21 cellular contexts compared by ENCODE assay signal in genomic region chr3:6807967-6808588, GRCh38. TPM values are rescaled to one million over a fixed set of nuclear protein-coding genes. Genes with fewer than 3 reads are reported as not detected.
DNase-seq lines count a peak whose midpoint lies in the region; ATAC-seq and TF ChIP-seq lines count a peak whose summit lies in the region.
"Had no signal": no experiment of that assay in that cellular context is flagged by ENCODE, and none has a peak within 500 bp of the region (broad histone marks: within the 10 kb centered on the region; RNA-seq: fewer than 3 reads in every experiment).

No MANE protein-coding gene starts in this region.

- H2BK15ac ChIP-seq in neuronal stem cell (ENCODE audit: low read length), result no peak overlapping the region

- TF ChIP-seq CTCF in GM12865 (IDR thresholded peaks at IDR 0.05; ENCODE audit: insufficient read depth, low read depth, low read length, missing control alignments), result no peak
- no peak for TF ChIP-seq CTCF in astrocyte of the spinal cord (IDR thresholded peaks at IDR 0.05; ENCODE audit: low read depth, low read length)
- TF ChIP-seq CTCF in HFFc6 (IDR thresholded peaks at IDR 0.05), result no peak

- no peak overlapping the region for H3K23ac ChIP-seq in neuronal stem cell (ENCODE audit: low read depth, low read length, poor library complexity)

- H2BK120ac ChIP-seq in neuronal stem cell (ENCODE audit: low read depth, low read length), result no peak overlapping the region

- no peak overlapping the region for H3K27ac Mint-ChIP-seq in HFFc6
- H3K27ac Mint-ChIP-seq: activated CD4-positive, alpha-beta T cell treated with anti-CD3 and anti-CD28 coated beads, Interleukin-2, amount 10 ng/mL, durations not matched to agents 24 days and 14 days; immature natural killer cell; memory B cell; nephron progenitor cell; stimulated activated memory B cell treated with anti-CD40 and anti-IgM and Interleukin-4, amounts not matched to agents 10 μg/mL and 1 μg/mL and 100 μg/mL, for 72 hours had no signal

- no peak overlapping the region for H3K9ac ChIP-seq in neuronal stem cell (ENCODE audit: low read depth, low read length, poor library complexity)

- WGBS in neuronal stem cell (ENCODE audit: extremely low coverage in 2 of 2, insufficient read length in 2 of 2, insufficient replicate concordance in 1 of 2), 2 donors, result no CpG with 5 or more reads among the region's 8 CpGs

- H3K18ac ChIP-seq in neuronal stem cell (ENCODE audit: low read length), result no peak overlapping the region

- no peak overlapping the region for H3K27ac ChIP-seq in neuronal stem cell (replicated peaks; ENCODE audit: low read length)
- H3K27ac ChIP-seq: coronary artery, tibial artery had no signal

- no peak overlapping the region for H4K91ac ChIP-seq in neuronal stem cell (ENCODE audit: low read depth, low read length, poor library complexity)

- no peaks in the 10 kb centered on the region for H3K4me1 Mint-ChIP-seq in HFFc6 (ENCODE audit: low read depth)
- H3K4me1 Mint-ChIP-seq: activated CD4-positive, alpha-beta T cell treated with anti-CD3 and anti-CD28 coated beads, Interleukin-2, amount 10 ng/mL, durations not matched to agents 24 days and 14 days; immature natural killer cell; memory B cell; nephron progenitor cell; stimulated activated memory B cell treated with anti-CD40 and anti-IgM and Interleukin-4, amounts not matched to agents 10 μg/mL and 1 μg/mL and 100 μg/mL, for 72 hours had no signal

- H3K36me3 Mint-ChIP-seq in HFFc6 (ENCODE audit: low read depth), result no peaks in the 10 kb centered on the region
- H3K36me3 Mint-ChIP-seq: immature natural killer cell; memory B cell; stimulated activated memory B cell treated with anti-CD40 and anti-IgM and Interleukin-4, amounts not matched to agents 10 μg/mL and 1 μg/mL and 100 μg/mL, for 72 hours had no signal

- H3K4me3 Mint-ChIP-seq in HFFc6, result no peak overlapping the region
- H3K4me3 Mint-ChIP-seq: activated CD4-positive, alpha-beta T cell treated with anti-CD3 and anti-CD28 coated beads, Interleukin-2, amount 10 ng/mL, durations not matched to agents 24 days and 14 days; immature natural killer cell; memory B cell; nephron progenitor cell; stimulated activated memory B cell treated with anti-CD40 and anti-IgM and Interleukin-4, amounts not matched to agents 10 μg/mL and 1 μg/mL and 100 μg/mL, for 72 hours had no signal

- no peaks in the 10 kb centered on the region for H3K79me1 ChIP-seq in neuronal stem cell (ENCODE audit: low read depth, low read length)

- no peak overlapping the region for H3K4me3 ChIP-seq in GM12865 (ENCODE audit: low read depth, low read length)
- H3K4me3 ChIP-seq in astrocyte of the spinal cord (ENCODE audit: low read depth, low read length), result no peak overlapping the region
- H3K4me3 ChIP-seq in neuronal stem cell (ENCODE audit: low read length in 2 of 2), result no peak overlapping the region
- H3K4me3 ChIP-seq: coronary artery, tibial artery had no signal

- peaks cover 39% of the 10 kb centered on the region for H3K9me3 Mint-ChIP-seq in HFFc6
- H3K9me3 Mint-ChIP-seq: activated CD4-positive, alpha-beta T cell treated with anti-CD3 and anti-CD28 coated beads, Interleukin-2, amount 10 ng/mL, durations not matched to agents 24 days and 14 days; memory B cell; nephron progenitor cell; stimulated activated memory B cell treated with anti-CD40 and anti-IgM and Interleukin-4, amounts not matched to agents 10 μg/mL and 1 μg/mL and 100 μg/mL, for 72 hours had no signal

- peak; percentile 54 for DNase-seq in GM12865 (ENCODE audit: low read depth)
- DNase-seq in NCI-H128 (lab: John Stamatoyannopoulos, UW; ENCODE audit: unreplicated experiment), result peak; percentile 13
- peak; percentile 92 for DNase-seq in astrocyte of the spinal cord (ENCODE audit: low read depth, low spot score)
- DNase-seq in kidney glomerular epithelial cell (lab: John Stamatoyannopoulos, UW), result peak; percentile 43
- DNase-seq in HFFc6, result no peak
- no peak for DNase-seq in neuronal stem cell (ENCODE audit: low spot score)
- DNase-seq: activated CD4-positive, alpha-beta T cell treated with anti-CD3 and anti-CD28 coated beads, Interleukin-2, amount 10 ng/mL, durations not matched to agents 24 days and 14 days; aorta; Calu3; glutamatergic neuron; immature natural killer cell; NCI-H1436; NCI-H524; nephron progenitor cell; tibial artery had no signal

- no peak overlapping the region for H3K4ac ChIP-seq in neuronal stem cell (ENCODE audit: low read length)

- no peaks in the 10 kb centered on the region for H3K4me1 ChIP-seq in neuronal stem cell (ENCODE audit: control insufficient read depth in 2 of 2, insufficient read depth in 1 of 2, low read depth in 1 of 2, low read length in 2 of 2)
- H3K4me1 ChIP-seq: tibial artery had no signal

- ATAC-seq in SK-N-SH treated with all-trans-retinoic acid at 6 μM for 48 hours (no peak), GM18867 (IDR thresholded peaks at IDR 0.05; ENCODE audit: unreplicated experiment) (no peak)
- ATAC-seq: Panc1; stimulated activated memory B cell treated with anti-CD40 and anti-IgM and Interleukin-4, amounts not matched to agents 10 μg/mL and 1 μg/mL and 100 μg/mL, for 72 hours had no signal

- no peaks in the 10 kb centered on the region for H3K27me3 ChIP-seq in neuronal stem cell (ENCODE audit: control insufficient read depth in 3 of 3, insufficient read depth in 3 of 3, low read depth in 1 of 3, low read length in 3 of 3)
- H3K27me3 ChIP-seq: tibial artery had no signal

- H2BK12ac ChIP-seq in neuronal stem cell (ENCODE audit: low read length), result no peak overlapping the region

- H3K14ac ChIP-seq in neuronal stem cell (ENCODE audit: low read length), result no peak overlapping the region

- H2AK5ac ChIP-seq in neuronal stem cell (ENCODE audit: low read depth, low read length), result no peak overlapping the region

- H2AFZ ChIP-seq in neuronal stem cell (ENCODE audit: low read length), result no peak overlapping the region

- no peaks in the 10 kb centered on the region for H3K27me3 Mint-ChIP-seq in HFFc6 (ENCODE audit: insufficient read depth)
- H3K27me3 Mint-ChIP-seq: activated CD4-positive, alpha-beta T cell treated with anti-CD3 and anti-CD28 coated beads, Interleukin-2, amount 10 ng/mL, durations not matched to agents 24 days and 14 days had no signal

- no peak overlapping the region for H4K8ac ChIP-seq in neuronal stem cell (ENCODE audit: low read depth, low read length)

- H3K9me3 ChIP-seq in neuronal stem cell (replicated peaks in 1 of 2; ENCODE audit: control insufficient read depth in 2 of 2, insufficient read depth in 1 of 2, low read depth in 1 of 2, low read length in 2 of 2), result no peaks in the 10 kb centered on the region
- H3K9me3 ChIP-seq: tibial artery had no signal

- H3K4me2 ChIP-seq in neuronal stem cell (ENCODE audit: insufficient read depth, low read length, poor library complexity, severe bottlenecking), result no peak overlapping the region

- H3K36me3 ChIP-seq in neuronal stem cell (replicated peaks in 1 of 2; ENCODE audit: control insufficient read depth in 2 of 2, insufficient read depth in 2 of 2, low read length in 2 of 2), result no peaks in the 10 kb centered on the region
- H3K36me3 ChIP-seq: tibial artery had no signal

- in situ Hi-C loops in astrocyte of the spinal cord (cut with HindIII; ENCODE audit: low sequenced_read_pairs), result no loop called here

- H2BK5ac ChIP-seq in neuronal stem cell (ENCODE audit: low read length), result no peak overlapping the region

TF ChIP-seq in SK-N-SH treated with all-trans-retinoic acid at 6 μM for 48 hours, 23 proteins besides CTCF, POLR2A, EP300 and RAD21 (continues in another document):
- no peak for TF ChIP-seq ZC3H10 (CRISPR knock-in tag; IDR thresholded peaks at IDR 0.05)
- TF ChIP-seq ZFP3 (CRISPR knock-in tag; IDR thresholded peaks at IDR 0.05), result no peak
- no peak for TF ChIP-seq TCF4 (CRISPR knock-in tag; IDR thresholded peaks at IDR 0.05; ENCODE audit: borderline replicate concordance)
- TF ChIP-seq SNAI2 (CRISPR knock-in tag; IDR thresholded peaks at IDR 0.05), result no peak
- no peak for TF ChIP-seq PATZ1 (CRISPR knock-in tag; IDR thresholded peaks at IDR 0.05; ENCODE audit: borderline replicate concordance)
- TF ChIP-seq ARNTL (CRISPR knock-in tag; IDR thresholded peaks at IDR 0.05; ENCODE audit: borderline replicate concordance, low read depth), result no peak

RNA-seq across cellular contexts. Expression of gene GRM7, which starts 52.8 kb away (rescaled TPM):
- not detected for total RNA-seq in HFFc6 (2021; fragmentation: NEBNext Ultra II Directional; extraction: Animal tissue kit (Norgen Biotek cat#: 25700))
- 0.18 TPM for polyA plus RNA-seq in neuronal stem cell (2013, experiment 1 of 2)
- 0.12 TPM for polyA plus RNA-seq in neuronal stem cell (2013, experiment 2 of 2)
- total RNA-seq: activated CD4-positive, alpha-beta T cell treated with anti-CD3 and anti-CD28 coated beads, Interleukin-2, amount 10 ng/mL, durations not matched to agents 24 days and 14 days; Calu3 had no signal
- polyA plus RNA-seq: immature natural killer cell had no signal

Comparison
In these comparisons a context has a peak if more than half of its experiments do, and no peak if none do; other contexts are left out.
1. DNase-seq: peak in GM12865 (single experiment), NCI-H128 (single experiment), astrocyte of the spinal cord (single experiment) and kidney glomerular epithelial cell (single experiment); none in HFFc6 (single experiment) and neuronal stem cell (single experiment).